Comparison of ENCODE assay signal across 14 cellular contexts in genomic region chr17:82461827-82462524, GRCh38. TPM values are rescaled to one million over a fixed set of nuclear protein-coding genes. Genes with fewer than 3 reads are reported as not detected.
A peak's percentile ranks its signal among the peaks of the same experiment; 100 is the strongest.
DNase-seq lines count a peak whose midpoint lies in the region; ATAC-seq and TF ChIP-seq lines count a peak whose summit lies in the region.
"Had no signal": no experiment of that assay in that cellular context is flagged by ENCODE, and none has a peak within 500 bp of the region (broad histone marks: within the 10 kb centered on the region; RNA-seq: fewer than 3 reads in every experiment).

No MANE protein-coding gene starts in this region.

- peaks cover 70% of the 10 kb centered on the region for H3K36me3 Mint-ChIP-seq in activated CD8-positive, alpha-beta T cell treated with anti-CD3 and anti-CD28 coated beads, Interleukin-2, amount 10 ng/mL, durations not matched to agents 7 days and 5 days (ENCODE audit: low read depth)
- H3K36me3 Mint-ChIP-seq in activated CD8-positive, alpha-beta T cell treated with anti-CD3 and anti-CD28 coated beads for 36 hours (ENCODE audit: low read depth): peaks cover 27% of the 10 kb centered on the region
- peaks cover 68% of the 10 kb centered on the region for H3K36me3 Mint-ChIP-seq in nephron progenitor cell (ENCODE audit: low read depth)

- H3K36me3 ChIP-seq in body of pancreas (replicated peaks in 1 of 2; ENCODE audit: insufficient read depth in 1 of 2, low read depth in 2 of 2) (peaks cover 0 to 5% of the 10 kb centered on the region in 2 donors), gastrocnemius medialis (peaks cover 0 to 60% of the 10 kb centered on the region in 2 donors)

- TF ChIP-seq CTCF in activated CD8-positive, alpha-beta T cell treated with anti-CD3 and anti-CD28 coated beads for 36 hours (IDR thresholded peaks at IDR 0.05): no peak
- TF ChIP-seq CTCF in body of pancreas (IDR thresholded peaks at IDR 0.05) (no peak), nephron progenitor cell (IDR thresholded peaks at IDR 0.05) (no peak), gastrocnemius medialis (IDR thresholded peaks at IDR 0.05 in 4 of 5, conservative IDR thresholded peaks at IDR 0.05 in 1 of 5) (no peak)

- DNase-seq in activated CD8-positive, alpha-beta T cell treated with anti-CD3 and anti-CD28 coated beads, Interleukin-2, amount 10 ng/mL, durations not matched to agents 7 days and 5 days: no peak
- no peak for DNase-seq in activated CD8-positive, alpha-beta T cell treated with anti-CD3 and anti-CD28 coated beads for 36 hours
- DNase-seq in NCI-H146 (lab: John Stamatoyannopoulos, UW): peak; percentile 98
- peak in 3 of 4 donors; percentile 41 to 64 (median 62) for DNase-seq in body of pancreas
- DNase-seq in nephron progenitor cell: no peak
- DNase-seq in gastrocnemius medialis: no peak
- no peak for DNase-seq in DMS 273 treated with DMSO at 0.1 percent for 48 hours (lab: John Stamatoyannopoulos, UW)
- DNase-seq: activated CD8-positive, alpha-beta memory T cell treated with anti-CD3 and anti-CD28 coated beads, Interleukin-2, amount 50 U/mL, for 48 hours; HCEC 1CT; IMR-90; NCI-H1436 treated with DMSO at 0.1 percent for 48 hours; stimulated activated CD4-positive, alpha-beta T cell treated with anti-CD3 and anti-CD28 coated beads, Interleukin-4, amount 100 ng/mL, for 1 hour; stimulated activated naive CD4-positive, alpha-beta T cell treated with Interleukin-2 at 50 U/mL for 16 hours had no signal

- H3K4me3 Mint-ChIP-seq in activated CD8-positive, alpha-beta T cell treated with anti-CD3 and anti-CD28 coated beads, Interleukin-2, amount 10 ng/mL, durations not matched to agents 7 days and 5 days: no peak overlapping the region
- no peak overlapping the region for H3K4me3 Mint-ChIP-seq in activated CD8-positive, alpha-beta T cell treated with anti-CD3 and anti-CD28 coated beads for 36 hours
- H3K4me3 Mint-ChIP-seq in nephron progenitor cell: peak overlapping the region; percentile 20

- CTCF ChIA-PET in activated CD8-positive, alpha-beta T cell treated with anti-CD3 and anti-CD28 coated beads, Interleukin-2, amount 10 ng/mL, durations not matched to agents 7 days and 5 days (lab: Charles Lee): no interaction called here
- CTCF ChIA-PET in activated CD8-positive, alpha-beta T cell treated with anti-CD3 and anti-CD28 coated beads for 36 hours (lab: Charles Lee): interaction anchor here (1.3 to 1.6 kb wide), 2 partner anchors 92 to 162 kb away, joined by 3 to 5 read pairs; no protein-coding TSS in a partner anchor

- TF ChIP-seq POLR2A in body of pancreas (IDR thresholded peaks at IDR 0.05) (no peak), gastrocnemius medialis (IDR thresholded peaks at IDR 0.05) (no peak)

- H3K27ac Mint-ChIP-seq in activated CD8-positive, alpha-beta T cell treated with anti-CD3 and anti-CD28 coated beads, Interleukin-2, amount 10 ng/mL, durations not matched to agents 7 days and 5 days: peak overlapping the region; percentile 56
- H3K27ac Mint-ChIP-seq in activated CD8-positive, alpha-beta T cell treated with anti-CD3 and anti-CD28 coated beads for 36 hours: no peak overlapping the region
- H3K27ac Mint-ChIP-seq in nephron progenitor cell: peak overlapping the region; percentile 20

- ATAC-seq in activated CD8-positive, alpha-beta T cell treated with anti-CD3 and anti-CD28 coated beads, Interleukin-2, amount 10 ng/mL, durations not matched to agents 7 days and 5 days: no peak
- no peak for ATAC-seq in activated CD8-positive, alpha-beta T cell treated with anti-CD3 and anti-CD28 coated beads for 36 hours
- ATAC-seq in body of pancreas: no peak
- ATAC-seq in gastrocnemius medialis: no peak
- no peak for ATAC-seq in GM18502 (IDR thresholded peaks at IDR 0.05; ENCODE audit: poor library complexity, unreplicated experiment)

- H3K9me3 ChIP-seq in body of pancreas: no peaks in the 10 kb centered on the region
- no peaks in the 10 kb centered on the region for H3K9me3 ChIP-seq in gastrocnemius medialis

- peaks cover 34% of the 10 kb centered on the region for H3K4me1 Mint-ChIP-seq in activated CD8-positive, alpha-beta T cell treated with anti-CD3 and anti-CD28 coated beads, Interleukin-2, amount 10 ng/mL, durations not matched to agents 7 days and 5 days (ENCODE audit: low read depth)
- H3K4me1 Mint-ChIP-seq in activated CD8-positive, alpha-beta T cell treated with anti-CD3 and anti-CD28 coated beads for 36 hours (ENCODE audit: low read depth): peaks cover 17% of the 10 kb centered on the region
- peaks cover 47% of the 10 kb centered on the region for H3K4me1 Mint-ChIP-seq in nephron progenitor cell

- H3K27me3 ChIP-seq in body of pancreas (no peaks in the 10 kb centered on the region), gastrocnemius medialis (no peaks in the 10 kb centered on the region)

- H3K9me3 Mint-ChIP-seq in activated CD8-positive, alpha-beta T cell treated with anti-CD3 and anti-CD28 coated beads, Interleukin-2, amount 10 ng/mL, durations not matched to agents 7 days and 5 days (ENCODE audit: insufficient read depth): no peaks in the 10 kb centered on the region
- no peaks in the 10 kb centered on the region for H3K9me3 Mint-ChIP-seq in activated CD8-positive, alpha-beta T cell treated with anti-CD3 and anti-CD28 coated beads for 36 hours
- peaks cover 4% of the 10 kb centered on the region for H3K9me3 Mint-ChIP-seq in nephron progenitor cell

- POLR2A ChIA-PET in activated CD8-positive, alpha-beta T cell treated with anti-CD3 and anti-CD28 coated beads, Interleukin-2, amount 10 ng/mL, durations not matched to agents 7 days and 5 days (lab: Charles Lee): no interaction called here
- POLR2A ChIA-PET in activated CD8-positive, alpha-beta T cell treated with anti-CD3 and anti-CD28 coated beads for 36 hours (lab: Charles Lee): interaction anchor here (1.0 kb wide), 2 partner anchors 13 to 23 kb away, joined by 3 to 4 read pairs; no protein-coding TSS in a partner anchor

- no peaks in the 10 kb centered on the region for H3K27me3 Mint-ChIP-seq in activated CD8-positive, alpha-beta T cell treated with anti-CD3 and anti-CD28 coated beads, Interleukin-2, amount 10 ng/mL, durations not matched to agents 7 days and 5 days (ENCODE audit: low read depth)
- H3K27me3 Mint-ChIP-seq in activated CD8-positive, alpha-beta T cell treated with anti-CD3 and anti-CD28 coated beads for 36 hours: no peaks in the 10 kb centered on the region
- H3K27me3 Mint-ChIP-seq in nephron progenitor cell (ENCODE audit: low read depth, poor library complexity): no peaks in the 10 kb centered on the region

- H3K4me1 ChIP-seq in body of pancreas (peaks cover 52% of the 10 kb centered on the region), gastrocnemius medialis (peaks cover 15 to 17% of the 10 kb centered on the region in 2 donors)

- H3K4me3 ChIP-seq in body of pancreas: no peak overlapping the region
- H3K4me3 ChIP-seq in gastrocnemius medialis: no peak overlapping the region

- H3K27ac ChIP-seq in body of pancreas (peak overlapping the region in 3 of 4 donors; percentile 19 to 53 (median 50)), gastrocnemius medialis (no peak overlapping the region)

- intact Hi-C loops in activated CD8-positive, alpha-beta T cell treated with anti-CD3 and anti-CD28 coated beads for 36 hours (cut with micrococcal nuclease): no loop called here
- intact Hi-C loops in body of pancreas (cut with DNase I): no loop called here
- intact Hi-C loops in gastrocnemius medialis (cut with DNase I; ENCODE audit: low total_unique reads): no loop called here

- in situ Hi-C loops in gastrocnemius medialis (cut with MboI; ENCODE audit: low sequenced_read_pairs in 4 of 4): no loop called here

- WGBS in body of pancreas, 2 donors: 23 to 36% methylated on average over 7 to 10 of the region's 10 CpGs

RNA-seq across cellular contexts. Expression of gene NARF, which starts 3.4 kb away (rescaled TPM):
- 100 to 1,000 TPM; 112 to 114 TPM for total RNA-seq in activated CD8-positive, alpha-beta T cell treated with anti-CD3 and anti-CD28 coated beads, Interleukin-2, amount 10 ng/mL, durations not matched to agents 7 days and 5 days
- 10 to 100 TPM; 63.9 to 65.4 TPM for total RNA-seq in activated CD8-positive, alpha-beta T cell treated with anti-CD3 and anti-CD28 coated beads for 36 hours
- total RNA-seq in body of pancreas: 10 to 100 TPM; 14.5 to 85.4 TPM
- 10 to 100 TPM; 29.6 to 63.4 (median 49.0) TPM for total RNA-seq in gastrocnemius medialis

RNA-seq across cellular contexts. Expression of gene CYBC1, which starts 11.4 kb away (rescaled TPM):
- 100 to 1,000 TPM; 220 to 247 TPM for total RNA-seq in activated CD8-positive, alpha-beta T cell treated with anti-CD3 and anti-CD28 coated beads, Interleukin-2, amount 10 ng/mL, durations not matched to agents 7 days and 5 days
- total RNA-seq in activated CD8-positive, alpha-beta T cell treated with anti-CD3 and anti-CD28 coated beads for 36 hours: 100 to 1,000 TPM; 189 to 192 TPM
- total RNA-seq in body of pancreas: 10 to 100 TPM; 53.1 to 68.2 TPM
- 10 to 100 TPM; 17.3 to 29.8 (median 19.3) TPM for total RNA-seq in gastrocnemius medialis

RNA-seq across cellular contexts. Expression of gene OGFOD3, which starts 43.6 kb away (rescaled TPM):
- total RNA-seq in activated CD8-positive, alpha-beta T cell treated with anti-CD3 and anti-CD28 coated beads, Interleukin-2, amount 10 ng/mL, durations not matched to agents 7 days and 5 days: 10 to 100 TPM; 25.2 to 28.0 TPM
- total RNA-seq in activated CD8-positive, alpha-beta T cell treated with anti-CD3 and anti-CD28 coated beads for 36 hours: 10 to 100 TPM; 22.0 to 25.0 TPM
- total RNA-seq in body of pancreas (10 to 100 TPM; 16.8 to 40.0 TPM), gastrocnemius medialis (10 to 100 TPM; 25.8 to 72.1 (median 27.7) TPM)

RNA-seq across cellular contexts. Expression of gene HEXD, which starts 43.8 kb away (rescaled TPM):
- total RNA-seq in activated CD8-positive, alpha-beta T cell treated with anti-CD3 and anti-CD28 coated beads, Interleukin-2, amount 10 ng/mL, durations not matched to agents 7 days and 5 days: 10 to 100 TPM; 47.6 to 53.6 TPM
- 10 to 100 TPM; 21.8 to 21.9 TPM for total RNA-seq in activated CD8-positive, alpha-beta T cell treated with anti-CD3 and anti-CD28 coated beads for 36 hours
- total RNA-seq in body of pancreas: 100 to 1,000 TPM in 1 of 2 donors, 10 to 100 TPM in 1; 54.7 to 188 TPM
- total RNA-seq in gastrocnemius medialis: 10 to 100 TPM; 15.5 to 35.1 (median 22.5) TPM

RNA-seq across cellular contexts. Expression of gene FOXK2, which starts 57.6 kb away (rescaled TPM):
- total RNA-seq in activated CD8-positive, alpha-beta T cell treated with anti-CD3 and anti-CD28 coated beads, Interleukin-2, amount 10 ng/mL, durations not matched to agents 7 days and 5 days: 10 to 100 TPM; 62.3 to 65.3 TPM
- total RNA-seq in activated CD8-positive, alpha-beta T cell treated with anti-CD3 and anti-CD28 coated beads for 36 hours: 10 to 100 TPM; 55.6 to 59.5 TPM
- total RNA-seq in body of pancreas (10 to 100 TPM; 10.6 to 25.1 TPM), gastrocnemius medialis (100 to 1,000 TPM in 1 of 4 donors, 10 to 100 TPM in 3; 70.7 to 109 (median 85.0) TPM)

Comparison
In these comparisons a context has a peak if more than half of its experiments do, and no peak if none do; other contexts are left out.
1. DNase-seq: peak in NCI-H146 (single experiment) and body of pancreas (3 of 4); none in activated CD8-positive, alpha-beta T cell treated with anti-CD3 and anti-CD28 coated beads, Interleukin-2, amount 10 ng/mL, durations not matched to agents 7 days and 5 days (single experiment), activated CD8-positive, alpha-beta T cell treated with anti-CD3 and anti-CD28 coated beads for 36 hours (single experiment), nephron progenitor cell (single experiment), gastrocnemius medialis (0 of 2) and DMS 273 treated with DMSO at 0.1 percent for 48 hours (single experiment).
2. H3K27ac ChIP-seq: peak in body of pancreas (3 of 4); none in gastrocnemius medialis (0 of 4).